Comparison of ENCODE assay signal across 31 cellular contexts in genomic region chr7:156432018-156432417, GRCh38.
DNase-seq lines count a peak whose midpoint lies in the region; ATAC-seq and TF ChIP-seq lines count a peak whose summit lies in the region.
"Had no signal": no experiment of that assay in that cellular context is flagged by ENCODE, and none has a peak within 500 bp of the region (broad histone marks: within the 10 kb centered on the region; RNA-seq: fewer than 3 reads in every experiment).

No MANE protein-coding gene starts in this region.

- H3K4me1 Mint-ChIP-seq in neural crest cell = no peaks in the 10 kb centered on the region
- H3K4me1 Mint-ChIP-seq: B cell; CD14-positive monocyte; CD4-positive, alpha-beta memory T cell; CD4-positive, CD25-positive, alpha-beta regulatory T cell; CD8-positive, alpha-beta memory T cell had no signal

- peaks cover 0 to 6% (median 0%) of the 10 kb centered on the region in 3 experiments for H3K27me3 ChIP-seq in neuronal stem cell (ENCODE audit: control insufficient read depth in 3 of 3, insufficient read depth in 3 of 3, low read depth in 1 of 3, low read length in 3 of 3)
- H3K27me3 ChIP-seq: BLaER1; BLaER1 treated with 17β-estradiol and CSF1 and Interleukin-3, amounts not matched to agents 10 nM and 100 nM had no signal

- WGBS in neuronal stem cell (ENCODE audit: extremely low coverage in 2 of 2, insufficient read length in 2 of 2, insufficient replicate concordance in 1 of 2), 2 donors = no CpG with 5 or more reads among the region's 11 CpGs

- no peak overlapping the region for H3K4me3 ChIP-seq in neuronal stem cell (ENCODE audit: low read length in 2 of 2)
- H3K4me3 ChIP-seq: A549; BLaER1; BLaER1 treated with 17β-estradiol and CSF1 and Interleukin-3, amounts not matched to agents 10 nM and 100 nM had no signal

- H3K4me3 Mint-ChIP-seq in neural crest cell = no peak overlapping the region
- H3K4me3 Mint-ChIP-seq: B cell; CD14-positive monocyte; CD4-positive, alpha-beta memory T cell; CD4-positive, alpha-beta T cell; CD4-positive, CD25-positive, alpha-beta regulatory T cell; CD8-positive, alpha-beta memory T cell; CD8-positive, alpha-beta T cell had no signal

- no peak overlapping the region for H2BK5ac ChIP-seq in neuronal stem cell (ENCODE audit: low read length)

- peak overlapping the region; percentile 29 for H3K27ac Mint-ChIP-seq in neural crest cell (ENCODE audit: unreplicated experiment)
- H3K27ac Mint-ChIP-seq: B cell; CD14-positive monocyte; CD4-positive, alpha-beta memory T cell; CD4-positive, alpha-beta T cell; CD8-positive, alpha-beta T cell had no signal

- H2AFZ ChIP-seq in neuronal stem cell (ENCODE audit: low read length) = no peak overlapping the region

- no peak overlapping the region for H3K14ac ChIP-seq in neuronal stem cell (ENCODE audit: low read length)

- peaks cover 16% of the 10 kb centered on the region for H3K27me3 Mint-ChIP-seq in neural crest cell (ENCODE audit: low read depth)
- H3K27me3 Mint-ChIP-seq: CD4-positive, CD25-positive, alpha-beta regulatory T cell had no signal

- no peak overlapping the region for H3K27ac ChIP-seq in neuronal stem cell (replicated peaks; ENCODE audit: low read length)
- H3K27ac ChIP-seq: 22Rv1; A549; BLaER1; BLaER1 treated with 17β-estradiol and CSF1 and Interleukin-3, amounts not matched to agents 10 nM and 100 nM; C4-2B had no signal

- H2BK120ac ChIP-seq in neuronal stem cell (ENCODE audit: low read depth, low read length) = no peak overlapping the region

- H3K4me1 ChIP-seq in neuronal stem cell (ENCODE audit: control insufficient read depth in 2 of 2, insufficient read depth in 1 of 2, low read depth in 1 of 2, low read length in 2 of 2) = no peaks in the 10 kb centered on the region
- H3K4me1 ChIP-seq: A549; BE2C; BLaER1; BLaER1 treated with 17β-estradiol and CSF1 and Interleukin-3, amounts not matched to agents 10 nM and 100 nM; Caco-2 had no signal

- no peak overlapping the region for H3K23ac ChIP-seq in neuronal stem cell (ENCODE audit: low read depth, low read length, poor library complexity)

- H3K36me3 Mint-ChIP-seq in neural crest cell (ENCODE audit: low read depth) = no peaks in the 10 kb centered on the region
- H3K36me3 Mint-ChIP-seq: CD14-positive monocyte; CD4-positive, alpha-beta memory T cell; CD4-positive, CD25-positive, alpha-beta regulatory T cell; CD8-positive, alpha-beta T cell had no signal

- H2AK5ac ChIP-seq in neuronal stem cell (ENCODE audit: low read depth, low read length) = no peak overlapping the region

- H4K8ac ChIP-seq in neuronal stem cell (ENCODE audit: low read depth, low read length) = no peak overlapping the region

- no peak overlapping the region for H3K4ac ChIP-seq in neuronal stem cell (ENCODE audit: low read length)

- ATAC-seq in esophagus mucosa = no peak
- ATAC-seq: A549; CD8-positive, alpha-beta T cell had no signal

- H3K9me3 Mint-ChIP-seq in neural crest cell = no peaks in the 10 kb centered on the region
- H3K9me3 Mint-ChIP-seq: CD4-positive, alpha-beta T cell; CD8-positive, alpha-beta T cell had no signal

- H3K18ac ChIP-seq in neuronal stem cell (ENCODE audit: low read length) = peak overlapping the region; percentile 87

- no peaks in the 10 kb centered on the region for H3K9me3 ChIP-seq in neuronal stem cell (replicated peaks in 1 of 2; ENCODE audit: control insufficient read depth in 2 of 2, insufficient read depth in 1 of 2, low read depth in 1 of 2, low read length in 2 of 2)
- H3K9me3 ChIP-seq: BE2C; BLaER1; BLaER1 treated with 17β-estradiol and CSF1 and Interleukin-3, amounts not matched to agents 10 nM and 100 nM; Caco-2 had no signal

- TF ChIP-seq CTCF in neural crest cell (conservative IDR thresholded peaks at IDR 0.05) = no peak

- H3K79me1 ChIP-seq in neuronal stem cell (ENCODE audit: low read depth, low read length) = no peaks in the 10 kb centered on the region

- H3K9ac ChIP-seq in neuronal stem cell (ENCODE audit: low read depth, low read length, poor library complexity) = no peak overlapping the region
- H3K9ac ChIP-seq: BLaER1; BLaER1 treated with 17β-estradiol and CSF1 and Interleukin-3, amounts not matched to agents 10 nM and 100 nM had no signal

- DNase-seq in neural crest cell (ENCODE audit: low read depth, low spot score) = no peak
- DNase-seq in neuronal stem cell (ENCODE audit: low spot score) = no peak
- DNase-seq in NCI-H2171 treated with DMSO at 0.1 percent for 48 hours (lab: John Stamatoyannopoulos, UW) = no peak
- DNase-seq: 8988T; ACHN; AML-193; BE2C; C1 segment of cervical spinal cord; Caco-2; Calu3; CD4-positive, alpha-beta memory T cell; CD4-positive, alpha-beta T cell; CD4-positive, CD25-positive, alpha-beta regulatory T cell; CD8-positive, alpha-beta memory T cell; CD8-positive, alpha-beta T cell; COR-L47; DMS 273 treated with DMSO at 0.1 percent for 48 hours; DMS153; DMS53; DMS79; DMS79 treated with DMSO at 0.1 percent for 48 hours; DND-41; EL had no signal

- no peak overlapping the region for H2BK15ac ChIP-seq in neuronal stem cell (ENCODE audit: low read length)

- no peak overlapping the region for H3K4me2 ChIP-seq in neuronal stem cell (ENCODE audit: insufficient read depth, low read length, poor library complexity, severe bottlenecking)
- H3K4me2 ChIP-seq: A549; BLaER1; BLaER1 treated with 17β-estradiol and CSF1 and Interleukin-3, amounts not matched to agents 10 nM and 100 nM had no signal

- H4K91ac ChIP-seq in neuronal stem cell (ENCODE audit: low read depth, low read length, poor library complexity) = no peak overlapping the region

- H3K36me3 ChIP-seq in neuronal stem cell (replicated peaks in 1 of 2; ENCODE audit: control insufficient read depth in 2 of 2, insufficient read depth in 2 of 2, low read length in 2 of 2) = no peaks in the 10 kb centered on the region
- H3K36me3 ChIP-seq: BE2C; BLaER1; BLaER1 treated with 17β-estradiol and CSF1 and Interleukin-3, amounts not matched to agents 10 nM and 100 nM had no signal

- no peak overlapping the region for H2BK12ac ChIP-seq in neuronal stem cell (ENCODE audit: low read length)
